ENCODE assay signal across 9 cellular contexts in the genomic region with DNA sequence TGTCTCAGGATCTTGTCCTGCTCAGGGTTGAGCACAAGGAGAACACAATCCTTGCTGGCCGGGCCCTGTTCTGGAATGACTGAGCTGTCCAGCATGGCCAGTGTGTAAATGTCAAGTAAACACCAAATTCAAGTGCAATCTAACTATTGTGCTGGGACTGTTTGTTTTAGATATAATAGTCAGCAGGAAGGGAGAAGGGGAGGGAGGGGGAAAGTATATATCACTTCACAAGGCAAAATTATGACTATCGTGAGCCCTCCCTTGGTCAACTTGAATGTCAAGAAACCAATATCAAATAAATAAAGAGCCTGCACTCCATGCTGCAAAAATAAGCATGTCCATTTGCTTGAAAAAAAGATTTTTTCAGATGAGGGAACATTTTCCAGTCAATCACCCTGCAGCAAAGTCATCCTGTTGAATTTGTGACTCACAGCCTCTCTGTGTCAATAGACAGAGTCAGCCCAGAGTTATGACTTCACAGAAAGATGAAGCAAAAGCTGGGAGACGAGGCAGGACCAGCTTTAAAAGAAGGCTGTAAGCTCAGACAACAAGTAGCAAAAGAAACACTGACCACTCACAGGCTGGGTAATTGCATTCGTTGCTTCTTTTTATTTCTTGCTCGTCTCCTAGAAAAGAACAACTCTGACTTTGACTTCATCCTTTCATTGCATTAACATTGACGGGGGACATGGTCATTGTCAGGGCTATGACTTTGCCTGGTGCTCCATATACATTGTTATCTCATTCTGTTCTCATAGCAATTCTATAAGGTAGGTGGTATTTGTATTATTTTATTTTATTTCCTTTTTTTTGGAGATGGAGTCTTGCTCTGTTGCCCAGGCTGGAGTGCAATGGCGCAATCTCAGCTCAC. TPM values are rescaled to one million over a fixed set of nuclear protein-coding genes. Genes with fewer than 3 reads are reported as not detected.
DNase-seq lines count a peak whose midpoint lies in the region; ATAC-seq, FAIRE-seq and TF ChIP-seq lines count a peak whose summit lies in the region.
"Had no signal": no experiment of that assay in that cellular context is flagged by ENCODE, and none has a peak within 500 bp of the region (broad histone marks: within the 10 kb centered on the region; RNA-seq: fewer than 3 reads in every experiment).

No MANE protein-coding gene starts in this region.

- no peak overlapping the region for H3K4me3 ChIP-seq in RWPE2 (ENCODE audit: severe bottlenecking)
- no peak overlapping the region for H3K4me3 ChIP-seq in fibroblast of the aortic adventitia (ENCODE audit: low read depth, low read length)
- no peak overlapping the region for H3K4me3 ChIP-seq in small intestine (ENCODE audit: low read depth in 1 of 2, low read length in 2 of 2)

- H3K27me3 ChIP-seq in RWPE2 (ENCODE audit: insufficient read depth, poor library complexity, severe bottlenecking), result no peaks in the 10 kb centered on the region
- H3K27me3 ChIP-seq in small intestine (ENCODE audit: control insufficient read depth in 2 of 2, insufficient read depth in 2 of 2, low read length in 2 of 2), result no peaks in the 10 kb centered on the region

- no peaks in the 10 kb centered on the region for H3K36me3 ChIP-seq in RWPE2 (ENCODE audit: low read depth)
- H3K36me3 ChIP-seq in small intestine (ENCODE audit: control insufficient read depth in 2 of 2, insufficient read depth in 2 of 2, low read length in 2 of 2), result no peaks in the 10 kb centered on the region

- peak; percentile 88 for DNase-seq in H54 (ENCODE audit: insufficient read length, low spot score)
- DNase-seq in RWPE2 (ENCODE audit: low spot score), result no peak
- DNase-seq in fibroblast of the aortic adventitia (ENCODE audit: low read depth), result peak; percentile 89
- peak; percentile 47 for DNase-seq in small intestine
- no peak for DNase-seq in GM13977 (ENCODE audit: low spot score)
- no peak for DNase-seq in Kasumi-1 (lab: John Stamatoyannopoulos, UW)
- no peak for DNase-seq in stimulated activated CD4-positive, alpha-beta T cell treated with anti-CD3 and anti-CD28 coated beads, Interleukin-2, amount 100 ng/mL, for 48 hours
- DNase-seq in putamen (ENCODE audit: low spot score), result no peak
- DNase-seq: KBM-7 had no signal

- in situ Hi-C loops in GM13977 (cut with MboI; ENCODE audit: low pct_unique_long_range_greater_than_20kb, low sequenced_read_pairs, unreplicated experiment), result no loop called here

- FAIRE-seq in H54 (lab: Jason Lieb, UNC) (peak; percentile 95), small intestine (lab: Jason Lieb, UNC) (no peak)

- no peak for TF ChIP-seq POLR2A in H54 (IDR thresholded peaks at IDR 0.05; ENCODE audit: low read depth, low read length)

- 54 to 56% (median 56%) methylated on average over 7 of the region's 7 CpGs for WGBS in small intestine, 3 donors

- H3K27ac ChIP-seq in RWPE2 (ENCODE audit: poor library complexity, severe bottlenecking) (peak overlapping the region; percentile 80), small intestine (ENCODE audit: low read depth in 1 of 2, low read length in 1 of 2) (peak overlapping the region in 1 of 2 donors; percentile 63)

- TF ChIP-seq CTCF in RWPE2 (IDR thresholded peaks at IDR 0.05; ENCODE audit: poor library complexity, severe bottlenecking), result no peak
- no peak for TF ChIP-seq CTCF in fibroblast of the aortic adventitia (IDR thresholded peaks at IDR 0.05; ENCODE audit: insufficient read depth, low read length)
- TF ChIP-seq CTCF in GM13977 (IDR thresholded peaks at IDR 0.05; ENCODE audit: extremely low read depth, insufficient read depth, missing control alignments), result no peak

- ATAC-seq in RWPE2 (ENCODE audit: low read depth), result peak; percentile 96

- H3K4me1 ChIP-seq in RWPE2 (ENCODE audit: insufficient read depth, poor library complexity, severe bottlenecking), result peaks cover 15% of the 10 kb centered on the region
- H3K4me1 ChIP-seq in small intestine (ENCODE audit: control insufficient read depth in 2 of 2, insufficient read depth in 1 of 2, low read depth in 1 of 2, low read length in 1 of 2), result peaks cover 2 to 3% of the 10 kb centered on the region in 2 donors

- H3K9me3 ChIP-seq in RWPE2 (ENCODE audit: severe bottlenecking), result no peaks in the 10 kb centered on the region
- H3K9me3 ChIP-seq in small intestine (ENCODE audit: control insufficient read depth, low read depth), result no peaks in the 10 kb centered on the region

RNA-seq across cellular contexts. Expression of a gene that starts 15.3 kb away (rescaled TPM):
- 16.8 and 43.9 TPM in 2 replicates for total RNA-seq in fibroblast of the aortic adventitia (ENCODE audit: low replicate concordance)
- polyA plus RNA-seq in small intestine, result 100 to 1,000 TPM in 1 of 3 donors, 10 to 100 TPM in 2; 63.4 to 122 (median 72.7) TPM

Comparison
In these comparisons a context has a peak if more than half of its experiments do, and no peak if none do; other contexts are left out.
1. DNase-seq: peak in H54 (single experiment), fibroblast of the aortic adventitia (single experiment) and small intestine (single experiment); none in RWPE2 (single experiment), GM13977 (single experiment), Kasumi-1 (0 of 2), stimulated activated CD4-positive, alpha-beta T cell treated with anti-CD3 and anti-CD28 coated beads, Interleukin-2, amount 100 ng/mL, for 48 hours (0 of 2) and putamen (single experiment).